Comparison of ENCODE assay signal across 11 cellular contexts in genomic region chr1:40045766-40046165, GRCh38. TPM values are rescaled to one million over a fixed set of nuclear protein-coding genes. Genes with fewer than 3 reads are reported as not detected.
DNase-seq lines count a peak whose midpoint lies in the region; ATAC-seq and TF ChIP-seq lines count a peak whose summit lies in the region.
"Had no signal": no experiment of that assay in that cellular context is flagged by ENCODE, and none has a peak within 500 bp of the region (broad histone marks: within the 10 kb centered on the region; RNA-seq: fewer than 3 reads in every experiment).

No MANE protein-coding gene starts in this region.

- CTCF ChIA-PET in activated CD4-positive, alpha-beta T cell treated with anti-CD3 and anti-CD28 coated beads for 36 hours (lab: Charles Lee): interaction anchor here (0.8 to 2.4 kb wide), 4 partner anchors 11 to 293 kb away, joined by 3 to 6 read pairs (median 3); no protein-coding TSS in a partner anchor
- CTCF ChIA-PET in PC-3 (lab: Charles Lee): no interaction called here

- H3K27me3 Mint-ChIP-seq in activated CD4-positive, alpha-beta T cell treated with anti-CD3 and anti-CD28 coated beads for 36 hours: no peaks in the 10 kb centered on the region
- H3K27me3 Mint-ChIP-seq in HFFc6 (ENCODE audit: insufficient read depth): no peaks in the 10 kb centered on the region; the same call in 1 of the 2 replicates
- no peaks in the 10 kb centered on the region for H3K27me3 Mint-ChIP-seq in naive thymus-derived CD8-positive, alpha-beta T cell

- no peak overlapping the region for H2AFZ ChIP-seq in PC-3 (ENCODE audit: low read length)

- peak overlapping the region; percentile 50 to 53 for H3K27ac ChIP-seq in ascending aorta
- no peak overlapping the region for H3K27ac ChIP-seq in PC-3 (ENCODE audit: low read length)
- H3K27ac ChIP-seq: SJSA1, vagina had no signal

- no peaks in the 10 kb centered on the region for H3F3A ChIP-seq in PC-3 (ENCODE audit: low read length, unreplicated experiment)

- no peaks in the 10 kb centered on the region for H3K9me2 ChIP-seq in PC-3 (replicated peaks; ENCODE audit: low read length)

- H3K4me3 ChIP-seq in ascending aorta (no peak overlapping the region), PC-3 (ENCODE audit: low read length) (no peak overlapping the region)
- H3K4me3 ChIP-seq: SJSA1, vagina had no signal

- no peak for DNase-seq in activated CD4-positive, alpha-beta T cell treated with anti-CD3 and anti-CD28 coated beads for 36 hours
- no peak for DNase-seq in activated CD4-positive, alpha-beta T cell treated with anti-CD3 and anti-CD28 coated beads, Interleukin-2, amount 50 U/mL, for 4 hours
- no peak for DNase-seq in HFFc6
- no peak for DNase-seq in ascending aorta (ENCODE audit: low spot score in 2 of 2)
- DNase-seq in naive thymus-derived CD8-positive, alpha-beta T cell: no peak
- no peak for DNase-seq in stimulated activated CD4-positive, alpha-beta T cell treated with anti-CD3 and anti-CD28 coated beads, Interleukin-12 subunit alpha, Interleukin-12 subunit beta, amount 100 ng/mL, for 4 hours
- no peak for DNase-seq in PC-3
- DNase-seq: NCI-H1930 had no signal

- peaks cover 100% of the 10 kb centered on the region for H3K79me2 ChIP-seq in PC-3 (ENCODE audit: low read length)

- H3K27me3 ChIP-seq in ascending aorta (no peaks in the 10 kb centered on the region), PC-3 (ENCODE audit: low read length) (no peaks in the 10 kb centered on the region)
- H3K27me3 ChIP-seq: SJSA1, vagina had no signal

- H3K4me2 ChIP-seq in PC-3 (ENCODE audit: low read length): no peak overlapping the region

- POLR2A ChIA-PET in activated CD4-positive, alpha-beta T cell treated with anti-CD3 and anti-CD28 coated beads for 36 hours (lab: Charles Lee): interaction anchor here (0.6 to 1.0 kb wide), 3 partner anchors 12 to 212 kb away, joined by 3 to 5 read pairs (median 3); no protein-coding TSS in a partner anchor
- POLR2A ChIA-PET in naive thymus-derived CD8-positive, alpha-beta T cell (lab: Charles Lee): interaction anchor here (0.7 to 15.8 kb wide), 2 partner anchors 13 to 16 kb away, joined by 3 to 246 read pairs; no protein-coding TSS in a partner anchor
- POLR2A ChIA-PET in PC-3 (lab: Charles Lee; ENCODE audit: unreplicated experiment): no interaction called here

- ATAC-seq in activated CD4-positive, alpha-beta T cell treated with anti-CD3 and anti-CD28 coated beads for 36 hours: no peak
- ATAC-seq in naive thymus-derived CD8-positive, alpha-beta T cell: no peak
- ATAC-seq in GM18873 (IDR thresholded peaks at IDR 0.05; ENCODE audit: low FRiP score, unreplicated experiment): no peak
- ATAC-seq in PC-3: no peak

- TF ChIP-seq CTCF in HFFc6 (IDR thresholded peaks at IDR 0.05) (no peak), ascending aorta (IDR thresholded peaks at IDR 0.05) (no peak), PC-3 (conservative IDR thresholded peaks at IDR 0.05; ENCODE audit: low read depth, low read length) (no peak)

- peaks cover 0 to under 1% of the 10 kb centered on the region in 2 donors for H3K36me3 ChIP-seq in ascending aorta
- H3K36me3 ChIP-seq in PC-3 (ENCODE audit: low read depth, low read length): peaks cover 29% of the 10 kb centered on the region

- H3K9me3 Mint-ChIP-seq in activated CD4-positive, alpha-beta T cell treated with anti-CD3 and anti-CD28 coated beads for 36 hours (ENCODE audit: low read depth): no peaks in the 10 kb centered on the region
- H3K9me3 Mint-ChIP-seq in HFFc6: no peaks in the 10 kb centered on the region
- H3K9me3 Mint-ChIP-seq in naive thymus-derived CD8-positive, alpha-beta T cell: no peaks in the 10 kb centered on the region

- peaks cover 46% of the 10 kb centered on the region; the same call in 1 of the 2 replicates for H4K20me1 ChIP-seq in PC-3 (ENCODE audit: low read length)

- no TSS peak for BruUV-seq in PC-3 (replicated peaks; lab: Mats Ljungman, UMichigan)

- no peaks in the 10 kb centered on the region for H3K9me3 ChIP-seq in ascending aorta
- no peaks in the 10 kb centered on the region for H3K9me3 ChIP-seq in PC-3 (ENCODE audit: low read length)
- H3K9me3 ChIP-seq: SJSA1, vagina had no signal

- H3K4me3 Mint-ChIP-seq in activated CD4-positive, alpha-beta T cell treated with anti-CD3 and anti-CD28 coated beads for 36 hours: peak overlapping the region; percentile 21
- no peak overlapping the region; the same call in 1 of the 2 replicates for H3K4me3 Mint-ChIP-seq in HFFc6
- H3K4me3 Mint-ChIP-seq in naive thymus-derived CD8-positive, alpha-beta T cell: peak overlapping the region; percentile 57 to 100 (median 89)

- intact Hi-C loops in activated CD4-positive, alpha-beta T cell treated with anti-CD3 and anti-CD28 coated beads for 36 hours (cut with DNase I, micrococcal nuclease): loop anchor here in 1 of 2 experiments (5.0 to 10.0 kb wide), 2 partner anchors 337 to 641 kb away; no protein-coding TSS in a partner anchor
- intact Hi-C loops in ascending aorta (cut with DNase I): loop anchor here (10.0 kb wide), 1 partner anchor 1181 kb away; no protein-coding TSS in a partner anchor
- intact Hi-C loops in PC-3 (cut with micrococcal nuclease): no loop called here

- peaks cover 70% of the 10 kb centered on the region for H3K36me3 Mint-ChIP-seq in activated CD4-positive, alpha-beta T cell treated with anti-CD3 and anti-CD28 coated beads for 36 hours (ENCODE audit: low read depth)
- H3K36me3 Mint-ChIP-seq in HFFc6 (ENCODE audit: low read depth): peaks cover 61% of the 10 kb centered on the region
- H3K36me3 Mint-ChIP-seq in naive thymus-derived CD8-positive, alpha-beta T cell: peaks cover 15 to 70% (median 31%) of the 10 kb centered on the region in 3 donors

- H3K4me1 ChIP-seq in ascending aorta (peaks cover 20 to 71% of the 10 kb centered on the region in 2 donors), PC-3 (ENCODE audit: insufficient read depth, low read length) (peaks cover 16% of the 10 kb centered on the region)

- H3K4me1 Mint-ChIP-seq in activated CD4-positive, alpha-beta T cell treated with anti-CD3 and anti-CD28 coated beads for 36 hours: peaks cover 82% of the 10 kb centered on the region
- peaks cover 83% of the 10 kb centered on the region for H3K4me1 Mint-ChIP-seq in HFFc6 (ENCODE audit: low read depth)
- H3K4me1 Mint-ChIP-seq in naive thymus-derived CD8-positive, alpha-beta T cell: peaks cover 35 to 91% (median 79%) of the 10 kb centered on the region in 4 donors

- H3K9ac ChIP-seq in PC-3 (ENCODE audit: low read length): no peak overlapping the region

- peak overlapping the region; percentile 83 for H3K27ac Mint-ChIP-seq in activated CD4-positive, alpha-beta T cell treated with anti-CD3 and anti-CD28 coated beads for 36 hours
- peak overlapping the region; percentile 24; the same call in 1 of the 2 replicates for H3K27ac Mint-ChIP-seq in HFFc6
- H3K27ac Mint-ChIP-seq in naive thymus-derived CD8-positive, alpha-beta T cell: peak overlapping the region; percentile 84 to 92 (median 88)

RNA-seq across cellular contexts. Expression of gene CAP1, which starts 5.2 kb away (rescaled TPM):
- 100 to 1,000 TPM; 527 to 553 TPM for total RNA-seq in activated CD4-positive, alpha-beta T cell treated with anti-CD3 and anti-CD28 coated beads for 36 hours
- total RNA-seq in HFFc6 (2021; fragmentation: NEBNext Ultra II Directional; extraction: Animal tissue kit (Norgen Biotek cat#: 25700)): 100 to 1,000 TPM; 665 to 743 (median 688) TPM
- total RNA-seq in ascending aorta (252 TPM), PC-3 (2014; rRNA removed) (214 and 243 TPM in 2 replicates)
- 100 to 1,000 TPM; 313 to 314 TPM for total RNA-seq in naive thymus-derived CD8-positive, alpha-beta T cell
- polyA plus RNA-seq in naive thymus-derived CD8-positive, alpha-beta T cell: 100 to 1,000 TPM; 610 to 675 (median 672) TPM

RNA-seq across cellular contexts. Expression of gene PPT1, which starts 51.3 kb away (rescaled TPM):
- total RNA-seq in activated CD4-positive, alpha-beta T cell treated with anti-CD3 and anti-CD28 coated beads for 36 hours: 10 to 100 TPM; 75.4 to 77.4 TPM
- 10 to 100 TPM; 73.1 to 88.8 (median 82.5) TPM for total RNA-seq in HFFc6 (2021; fragmentation: NEBNext Ultra II Directional; extraction: Animal tissue kit (Norgen Biotek cat#: 25700))
- total RNA-seq in ascending aorta (84.2 TPM), PC-3 (2014; rRNA removed) (63.9 and 72.9 TPM in 2 replicates)
- total RNA-seq in naive thymus-derived CD8-positive, alpha-beta T cell: 10 to 100 TPM; 70.9 to 72.9 TPM
- polyA plus RNA-seq in naive thymus-derived CD8-positive, alpha-beta T cell: 100 to 1,000 TPM; 236 to 267 (median 237) TPM

Comparison
In these comparisons a context has a peak if more than half of its experiments do, and no peak if none do; other contexts are left out.
1. H3K27ac Mint-ChIP-seq: peak in every context shown above with its lines; median percentile 88 in naive thymus-derived CD8-positive, alpha-beta T cell; 83 in activated CD4-positive, alpha-beta T cell treated with anti-CD3 and anti-CD28 coated beads for 36 hours; 24 in HFFc6.